In the genomic region with DNA sequence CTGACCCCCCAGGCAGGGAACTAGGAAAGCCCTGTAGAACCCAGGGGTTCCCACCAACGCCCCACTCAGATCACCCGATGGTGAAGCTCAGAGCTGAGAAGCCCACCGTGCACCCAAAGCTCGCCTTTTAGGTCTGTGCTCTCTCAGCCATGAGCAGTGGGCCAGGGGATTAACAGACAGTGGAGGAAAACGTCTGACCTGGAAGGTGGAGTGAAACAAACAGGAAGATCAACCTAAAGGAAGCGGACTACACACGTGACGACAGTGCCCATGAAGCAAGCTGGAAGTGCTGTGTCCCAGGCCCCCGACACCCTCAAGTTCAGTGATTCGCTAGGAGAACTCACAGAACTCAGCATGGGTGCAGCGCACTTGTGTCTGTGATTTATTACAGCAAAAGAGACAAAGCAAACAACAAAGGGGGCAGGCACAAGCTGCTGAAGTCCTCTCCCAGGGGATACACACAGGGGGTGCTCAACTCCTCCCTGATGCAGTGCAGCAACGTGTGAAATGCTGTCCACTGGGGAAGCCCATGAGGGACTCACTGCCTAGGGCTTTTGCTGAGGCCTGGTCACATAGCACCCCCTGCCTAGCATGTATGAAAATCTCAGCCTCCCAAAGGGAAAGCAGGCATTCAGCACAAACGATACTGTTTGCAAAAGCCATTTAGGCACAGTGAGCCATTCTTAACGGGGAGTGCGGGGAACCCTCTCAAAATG, we compare ENCODE assay signal across 9 cellular contexts. TPM values are rescaled to one million over a fixed set of nuclear protein-coding genes. Genes with fewer than 3 reads are reported as not detected.
DNase-seq lines count a peak whose midpoint lies in the region; ATAC-seq and TF ChIP-seq lines count a peak whose summit lies in the region.
"Had no signal": no experiment of that assay in that cellular context is flagged by ENCODE, and none has a peak within 500 bp of the region (broad histone marks: within the 10 kb centered on the region; RNA-seq: fewer than 3 reads in every experiment).

No MANE protein-coding gene starts in this region.

- H3K4me3 ChIP-seq in choroid plexus epithelial cell (ENCODE audit: low read depth, low read length): no peak overlapping the region

- peaks cover 20% of the 10 kb centered on the region for H3K9me3 Mint-ChIP-seq in nephron progenitor cell

- ATAC-seq in GM21423 (IDR thresholded peaks at IDR 0.05; ENCODE audit: unreplicated experiment): no peak
- ATAC-seq in GM21576 (IDR thresholded peaks at IDR 0.05; ENCODE audit: unreplicated experiment): no peak

- H3K27me3 Mint-ChIP-seq in nephron progenitor cell (ENCODE audit: low read depth, poor library complexity): peaks cover 11% of the 10 kb centered on the region
- H3K27me3 Mint-ChIP-seq: naive B cell had no signal

- peaks cover 4% of the 10 kb centered on the region for H3K36me3 Mint-ChIP-seq in nephron progenitor cell (ENCODE audit: low read depth)
- H3K36me3 Mint-ChIP-seq: naive B cell had no signal

- peak; percentile 54 for DNase-seq in activated CD8-positive, alpha-beta memory T cell treated with anti-CD3 and anti-CD28 coated beads for 24 hours
- DNase-seq in activated CD8-positive, alpha-beta memory T cell treated with anti-CD3 and anti-CD28 coated beads, Interleukin-2, amount 50 U/mL, for 48 hours: no peak
- peak; percentile 3 for DNase-seq in NCI-H446 treated with DMSO at 0.1 percent for 48 hours (lab: John Stamatoyannopoulos, UW)
- peak; percentile 77 for DNase-seq in choroid plexus epithelial cell (ENCODE audit: low read depth)
- peak; percentile 33 for DNase-seq in nephron progenitor cell
- no peak for DNase-seq in occipital lobe (lab: John Stamatoyannopoulos, UW)
- DNase-seq: naive B cell had no signal

- TF ChIP-seq CTCF in choroid plexus epithelial cell (conservative IDR thresholded peaks at IDR 0.05; ENCODE audit: low read depth, low read length) (peak; percentile 70), nephron progenitor cell (IDR thresholded peaks at IDR 0.05) (no peak)

- H3K27ac Mint-ChIP-seq in nephron progenitor cell: peak overlapping the region; percentile 57

- H3K4me3 Mint-ChIP-seq in nephron progenitor cell: no peak overlapping the region
- H3K4me3 Mint-ChIP-seq: naive B cell had no signal

- H3K4me1 Mint-ChIP-seq in nephron progenitor cell: peaks cover 18% of the 10 kb centered on the region
- H3K4me1 Mint-ChIP-seq: naive B cell had no signal

RNA-seq across cellular contexts. Expression of gene CFAP92, which starts 43.5 kb away (rescaled TPM):
- 2.2 TPM for total RNA-seq in occipital lobe

RNA-seq across cellular contexts. Expression of gene EFCC1, which starts 50.7 kb away (rescaled TPM):
- 0.94 TPM for total RNA-seq in occipital lobe

Comparison
In these comparisons a context has a peak if more than half of its experiments do, and no peak if none do; other contexts are left out.
1. DNase-seq: peak in activated CD8-positive, alpha-beta memory T cell treated with anti-CD3 and anti-CD28 coated beads for 24 hours (single experiment), NCI-H446 treated with DMSO at 0.1 percent for 48 hours (single experiment), choroid plexus epithelial cell (single experiment) and nephron progenitor cell (single experiment); none in activated CD8-positive, alpha-beta memory T cell treated with anti-CD3 and anti-CD28 coated beads, Interleukin-2, amount 50 U/mL, for 48 hours (single experiment) and occipital lobe (single experiment).